Comparison of ENCODE assay signal across 10 cellular contexts in genomic region chr20:49706548-49707517, GRCh38. TPM values are rescaled to one million over a fixed set of nuclear protein-coding genes. Genes with fewer than 3 reads are reported as not detected.
DNase-seq lines count a peak whose midpoint lies in the region; ATAC-seq and TF ChIP-seq lines count a peak whose summit lies in the region.
"Had no signal": no experiment of that assay in that cellular context is flagged by ENCODE, and none has a peak within 500 bp of the region (broad histone marks: within the 10 kb centered on the region; RNA-seq: fewer than 3 reads in every experiment).

No MANE protein-coding gene starts in this region.

- intact Hi-C loops in sigmoid colon (cut with DNase I) = no loop called here

- no peak overlapping the region for H2AK5ac ChIP-seq in H9 (ENCODE audit: insufficient read length, low read length)

- no peak overlapping the region for H3K4ac ChIP-seq in H9 (ENCODE audit: low read depth, low read length)

- H3K9me3 ChIP-seq in H9 (ENCODE audit: control insufficient read depth, low read depth, low read length) (no peaks in the 10 kb centered on the region), hepatocyte (ENCODE audit: low read depth) (no peaks in the 10 kb centered on the region), sigmoid colon (no peaks in the 10 kb centered on the region)
- H3K9me3 ChIP-seq: MG63 had no signal

- H4K20me1 ChIP-seq in H9 (ENCODE audit: control insufficient read depth, insufficient read depth, insufficient read length) (no peaks in the 10 kb centered on the region), hepatocyte (ENCODE audit: insufficient read depth, poor library complexity, severe bottlenecking) (peaks cover 59% of the 10 kb centered on the region)

- H3K79me1 ChIP-seq in H9 (ENCODE audit: insufficient read depth, low read depth, low read length, poor library complexity, severe bottlenecking) = peaks cover 5% of the 10 kb centered on the region

- H3K9me3 Mint-ChIP-seq in H9 = no peaks in the 10 kb centered on the region
- no peaks in the 10 kb centered on the region for H3K9me3 Mint-ChIP-seq in stimulated activated naive CD8-positive, alpha-beta T cell treated with anti-CD3 and anti-CD28 coated beads, Interleukin-15, amount 100 ng/mL, for 72 hours

- TF ChIP-seq EP300 in sigmoid colon (IDR thresholded peaks at IDR 0.05) = no peak

- DNase-seq in H9 (no peak), hepatocyte (ENCODE audit: low spot score) (peak; percentile 48), sigmoid colon (no peak), GM03348 (ENCODE audit: low spot score) (no peak)
- no peak for DNase-seq in stimulated activated CD4-positive, alpha-beta T cell treated with anti-CD3 and anti-CD28 coated beads, Interleukin-2, amount 100 ng/mL, for 48 hours
- DNase-seq in stimulated activated CD8-positive, alpha-beta memory T cell treated with anti-CD3 and anti-CD28 coated beads, Interleukin-4, amount 100 ng/mL, for 48 hours = no peak
- no peak for DNase-seq in stimulated activated naive CD8-positive, alpha-beta T cell treated with anti-CD3 and anti-CD28 coated beads, Interleukin-15, amount 100 ng/mL, for 72 hours
- DNase-seq: MG63, SIG-M5 had no signal

- peaks cover 2 to 18% (median 15%) of the 10 kb centered on the region in 3 experiments; a peak in 5 of 7 replicates for H3K36me3 Mint-ChIP-seq in H9 (ENCODE audit: insufficient read depth in 1 of 3, low read depth in 3 of 3)

- TF ChIP-seq POLR2A in sigmoid colon (IDR thresholded peaks at IDR 0.05) = no peak

- H3K27me3 ChIP-seq in H9 (ENCODE audit: insufficient read depth, low read length) (no peaks in the 10 kb centered on the region), hepatocyte (no peaks in the 10 kb centered on the region), sigmoid colon (no peaks in the 10 kb centered on the region)
- H3K27me3 ChIP-seq: MG63 had no signal

- no peak overlapping the region for H4K8ac ChIP-seq in H9 (replicated peaks; ENCODE audit: insufficient read length, low read depth, low read length)

- no peaks in the 10 kb centered on the region for H3K27me3 Mint-ChIP-seq in H9 (ENCODE audit: low read depth)
- no peaks in the 10 kb centered on the region for H3K27me3 Mint-ChIP-seq in stimulated activated naive CD8-positive, alpha-beta T cell treated with anti-CD3 and anti-CD28 coated beads, Interleukin-15, amount 100 ng/mL, for 72 hours

- H3K4me1 Mint-ChIP-seq in H9 = peaks cover 60 to 69% of the 10 kb centered on the region in 2 experiments
- peaks cover 49% of the 10 kb centered on the region for H3K4me1 Mint-ChIP-seq in stimulated activated naive CD8-positive, alpha-beta T cell treated with anti-CD3 and anti-CD28 coated beads, Interleukin-15, amount 100 ng/mL, for 72 hours

- no peak overlapping the region for H3K56ac ChIP-seq in H9 (ENCODE audit: insufficient read length, low read depth, low read length)

- no peak overlapping the region for H3K9ac ChIP-seq in H9 (ENCODE audit: extremely low read depth, insufficient read length, low read length)

- H2BK5ac ChIP-seq in H9 (ENCODE audit: insufficient read length, low read length) = no peak overlapping the region

- no peak overlapping the region for H3K23ac ChIP-seq in H9 (ENCODE audit: insufficient read length, low read depth, low read length)

- H3K36me3 ChIP-seq in hepatocyte (replicated peaks; ENCODE audit: insufficient read depth, low read depth) (no peaks in the 10 kb centered on the region), sigmoid colon (no peaks in the 10 kb centered on the region)

- H3K27ac ChIP-seq in H9 (ENCODE audit: insufficient read length, low read depth, low read length) = no peak overlapping the region
- peak overlapping the region; percentile 52 for H3K27ac ChIP-seq in VCaP
- peak overlapping the region; percentile 85 for H3K27ac ChIP-seq in hepatocyte
- H3K27ac ChIP-seq in sigmoid colon = peak overlapping the region; percentile 22 to 69 (median 54)

- no peak overlapping the region for H3K18ac ChIP-seq in H9 (ENCODE audit: insufficient read length, low read depth, low read length)

- H4K91ac ChIP-seq in H9 (ENCODE audit: insufficient read length, low read depth, low read length) = no peak overlapping the region

- H3K4me1 ChIP-seq in H9 (ENCODE audit: insufficient read depth, low read length) (peaks cover 8% of the 10 kb centered on the region; the same call in 1 of the 2 replicates), hepatocyte (ENCODE audit: insufficient read depth) (peaks cover 36% of the 10 kb centered on the region), sigmoid colon (peaks cover 0 to 63% (median 47%) of the 10 kb centered on the region in 4 donors)

- H3K79me2 ChIP-seq in H9 (ENCODE audit: insufficient read depth, low read length) (peaks cover 59% of the 10 kb centered on the region), hepatocyte (peaks cover 98% of the 10 kb centered on the region)

- H2BK120ac ChIP-seq in H9 (ENCODE audit: low read depth, low read length, poor library complexity, severe bottlenecking) = no peak overlapping the region

- no peak overlapping the region for H4K5ac ChIP-seq in H9 (ENCODE audit: insufficient read length, low read depth, low read length)

- H3T11ph ChIP-seq in H9 (ENCODE audit: low read length) = no peak overlapping the region

- H2BK15ac ChIP-seq in H9 (ENCODE audit: low read depth, low read length) = no peak overlapping the region

- no peaks in the 10 kb centered on the region for H3K9me2 ChIP-seq in hepatocyte (replicated peaks; ENCODE audit: insufficient read depth)

- no peak overlapping the region for H2BK12ac ChIP-seq in H9 (ENCODE audit: insufficient read length, low read depth, low read length)

- H3K14ac ChIP-seq in H9 (ENCODE audit: insufficient read depth, low read length) = no peak overlapping the region

- no peak for ATAC-seq in stimulated activated naive CD8-positive, alpha-beta T cell treated with anti-CD3 and anti-CD28 coated beads, Interleukin-15, amount 100 ng/mL, for 72 hours

- H3K4me3 ChIP-seq in hepatocyte = no peak overlapping the region
- H3K4me3 ChIP-seq in sigmoid colon = no peak overlapping the region
- H3K4me3 ChIP-seq: MG63 had no signal

- H3K23me2 ChIP-seq in H9 (ENCODE audit: insufficient read length, low read depth, low read length, poor library complexity, severe bottlenecking) = no peaks in the 10 kb centered on the region

- no peak overlapping the region; a peak in 1 of 5 replicates for H3K4me3 Mint-ChIP-seq in H9
- no peak overlapping the region for H3K4me3 Mint-ChIP-seq in stimulated activated naive CD8-positive, alpha-beta T cell treated with anti-CD3 and anti-CD28 coated beads, Interleukin-15, amount 100 ng/mL, for 72 hours

- no CpG with 5 or more reads among the region's 9 CpGs for WGBS in H9 (ENCODE audit: extremely low coverage, insufficient read length, low lambda C conversion rate)
- 50% methylated on average over 9 of the region's 9 CpGs for WGBS in hepatocyte (ENCODE audit: low lambda C conversion rate, missing lambda C conversion rate)
- WGBS in sigmoid colon, 2 donors = 28 to 66% methylated on average over 9 of the region's 9 CpGs

- TF ChIP-seq CTCF in H9 (conservative IDR thresholded peaks at IDR 0.05) (no peak), VCaP (conservative IDR thresholded peaks at IDR 0.05) (no peak), hepatocyte (IDR thresholded peaks at IDR 0.05; ENCODE audit: poor library complexity) (no peak), sigmoid colon (IDR thresholded peaks at IDR 0.05) (no peak)

- no peak overlapping the region for H3K4me2 ChIP-seq in H9 (ENCODE audit: insufficient read depth, insufficient read length, low read length)
- H3K4me2 ChIP-seq in hepatocyte = peak overlapping the region; percentile 47

- H2BK20ac ChIP-seq in H9 (ENCODE audit: low read depth, low read length, poor library complexity, severe bottlenecking) = no peak overlapping the region

- peak overlapping the region in 2 of 3 experiments; percentile 13 to 80; a peak in 4 of 7 replicates for H3K27ac Mint-ChIP-seq in H9
- no peak overlapping the region for H3K27ac Mint-ChIP-seq in stimulated activated naive CD8-positive, alpha-beta T cell treated with anti-CD3 and anti-CD28 coated beads, Interleukin-15, amount 100 ng/mL, for 72 hours

- no peak overlapping the region for H2AFZ ChIP-seq in H9 (ENCODE audit: low read length)
- no peak overlapping the region for H2AFZ ChIP-seq in hepatocyte

RNA-seq across cellular contexts. Expression of gene B4GALT5, which starts 6.8 kb away (rescaled TPM):
- total RNA-seq in H9 (2021) (75.9 and 77.0 TPM in 2 replicates), hepatocyte (41.8 and 42.5 TPM in 2 replicates), sigmoid colon (10 to 100 TPM; 17.4 to 33.4 (median 21.5) TPM)
- polyA plus RNA-seq in hepatocyte (12.0 and 12.9 TPM in 2 replicates), sigmoid colon (10 to 100 TPM; 17.1 to 46.0 (median 17.4) TPM)

Comparison
In these comparisons a context has a peak if more than half of its experiments do, and no peak if none do; other contexts are left out.
1. H3K27ac Mint-ChIP-seq: peak in H9 (2 of 3); none in stimulated activated naive CD8-positive, alpha-beta T cell treated with anti-CD3 and anti-CD28 coated beads, Interleukin-15, amount 100 ng/mL, for 72 hours (0 of 2).